ENCODE assay signal across 19 cellular contexts in genomic region chr5:14191325-14191724, GRCh38. TPM values are rescaled to one million over a fixed set of nuclear protein-coding genes. Genes with fewer than 3 reads are reported as not detected.
DNase-seq lines count a peak whose midpoint lies in the region; ATAC-seq and TF ChIP-seq lines count a peak whose summit lies in the region.
"Had no signal": no experiment of that assay in that cellular context is flagged by ENCODE, and none has a peak within 500 bp of the region (broad histone marks: within the 10 kb centered on the region; RNA-seq: fewer than 3 reads in every experiment).

No MANE protein-coding gene starts in this region.

- H3K23ac ChIP-seq in trophoblast cell (ENCODE audit: low read length), result no peak overlapping the region

- no peak overlapping the region for H2BK12ac ChIP-seq in trophoblast cell (ENCODE audit: low read length)

- H3K14ac ChIP-seq in trophoblast cell (ENCODE audit: low read length), result no peak overlapping the region

- H2BK120ac ChIP-seq in trophoblast cell (ENCODE audit: insufficient read depth, low read length, poor library complexity), result no peak overlapping the region

- ATAC-seq in heart left ventricle (no peak), Right ventricle myocardium inferior (no peak), HG03378 (IDR thresholded peaks at IDR 0.05; ENCODE audit: unreplicated experiment) (no peak), GM21381 (IDR thresholded peaks at IDR 0.05; ENCODE audit: unreplicated experiment) (no peak)
- ATAC-seq: activated T-helper 17 cell treated with anti-CD3 and anti-CD28 coated beads, Interleukin-2, amount 50 U/mL, for 72 hours had no signal

- intact Hi-C loops in heart left ventricle (cut with DNase I) (loop anchor here in 2 of 10 donors (10.0 kb wide), 1 partner anchor 47 kb away; the partner anchor contains the start of gene TRIO (in 2 of the 2)), Right ventricle myocardium inferior (cut with DNase I) (no loop called here)
- intact Hi-C loops in activated CD4-positive, alpha-beta T cell treated with anti-CD3 and anti-CD28 coated beads, Interleukin-2, amount 10 ng/mL, durations not matched to agents 24 days and 14 days (cut with micrococcal nuclease), result no loop called here

- H3K27ac ChIP-seq in heart left ventricle (peak overlapping the region in 7 of 12 donors; percentile 46 to 90 (median 63)), trophoblast cell (ENCODE audit: low read depth, low read length) (no peak overlapping the region)

- H3K79me1 ChIP-seq in trophoblast cell (ENCODE audit: low read length), result no peaks in the 10 kb centered on the region

- H3K27me3 ChIP-seq in heart left ventricle (no peaks in the 10 kb centered on the region), trophoblast cell (ENCODE audit: insufficient read depth, low read length) (no peaks in the 10 kb centered on the region)
- H3K27me3 ChIP-seq: colonic mucosa, suprapubic skin had no signal

- TF ChIP-seq POLR2A in heart left ventricle (IDR thresholded peaks at IDR 0.05), result no peak

- H3K9ac ChIP-seq in trophoblast cell (ENCODE audit: low read length), result no peak overlapping the region

- TF ChIP-seq CTCF in heart left ventricle (IDR thresholded peaks at IDR 0.05) (no peak), chondrocyte (IDR thresholded peaks at IDR 0.05) (no peak), GM20000 (IDR thresholded peaks at IDR 0.05; ENCODE audit: extremely low read depth, missing control alignments) (no peak)

- no peaks in the 10 kb centered on the region for H3K9me3 Mint-ChIP-seq in chondrocyte (ENCODE audit: low read depth)
- no peaks in the 10 kb centered on the region for H3K9me3 Mint-ChIP-seq in activated CD4-positive, alpha-beta T cell treated with anti-CD3 and anti-CD28 coated beads, Interleukin-2, amount 10 ng/mL, durations not matched to agents 24 days and 14 days
- H3K9me3 Mint-ChIP-seq: activated T-helper 17 cell treated with anti-CD3 and anti-CD28 coated beads, Interleukin-2, amount 50 U/mL, for 72 hours; CD4-positive, alpha-beta memory T cell had no signal

- no peak overlapping the region for H4K91ac ChIP-seq in trophoblast cell (ENCODE audit: low read depth, low read length)

- no peak overlapping the region for H3K4me3 Mint-ChIP-seq in chondrocyte (ENCODE audit: unreplicated experiment)
- H3K4me3 Mint-ChIP-seq in activated CD4-positive, alpha-beta T cell treated with anti-CD3 and anti-CD28 coated beads, Interleukin-2, amount 10 ng/mL, durations not matched to agents 24 days and 14 days, result no peak overlapping the region
- H3K4me3 Mint-ChIP-seq: activated T-helper 17 cell treated with anti-CD3 and anti-CD28 coated beads, Interleukin-2, amount 50 U/mL, for 72 hours; CD4-positive, alpha-beta memory T cell had no signal

- no peak overlapping the region for H2AK5ac ChIP-seq in trophoblast cell (ENCODE audit: low read length)

- peak overlapping the region; percentile 81 for H3K4ac ChIP-seq in trophoblast cell (ENCODE audit: low read depth, low read length)

- H3K4me1 Mint-ChIP-seq in chondrocyte (ENCODE audit: low read depth), result peaks cover 92% of the 10 kb centered on the region
- no peaks in the 10 kb centered on the region for H3K4me1 Mint-ChIP-seq in activated CD4-positive, alpha-beta T cell treated with anti-CD3 and anti-CD28 coated beads, Interleukin-2, amount 10 ng/mL, durations not matched to agents 24 days and 14 days
- H3K4me1 Mint-ChIP-seq: activated T-helper 17 cell treated with anti-CD3 and anti-CD28 coated beads, Interleukin-2, amount 50 U/mL, for 72 hours; CD4-positive, alpha-beta memory T cell had no signal

- H3K9me3 ChIP-seq in heart left ventricle, result no peaks in the 10 kb centered on the region
- H3K9me3 ChIP-seq in trophoblast cell (ENCODE audit: insufficient read depth, low read depth, low read length), result no peaks in the 10 kb centered on the region
- H3K9me3 ChIP-seq: colonic mucosa, suprapubic skin had no signal

- DNase-seq in heart left ventricle (no peak), Right ventricle myocardium inferior (ENCODE audit: missing footprints) (no peak), chondrocyte (ENCODE audit: low spot score) (no peak), trophoblast cell (peak in 1 of 2 donors; percentile 72), GM20000 (ENCODE audit: low spot score) (no peak)
- DNase-seq in activated CD4-positive, alpha-beta T cell treated with anti-CD3 and anti-CD28 coated beads, Interleukin-2, amount 10 ng/mL, durations not matched to agents 24 days and 14 days, result no peak
- DNase-seq: ACHN; amniotic stem cell; CD4-positive, alpha-beta memory T cell; colonic mucosa; erythroblast; GOT3; NCI-H187 treated with DMSO at 0.1 percent for 48 hours; NCI-H510A; posterior cingulate gyrus had no signal

- no peak overlapping the region for H4K12ac ChIP-seq in trophoblast cell (ENCODE audit: low read depth, low read length)

- no peak overlapping the region for H2BK5ac ChIP-seq in trophoblast cell (ENCODE audit: low read depth, low read length, poor library complexity)

- H3K4me3 ChIP-seq in heart left ventricle (no peak overlapping the region), trophoblast cell (ENCODE audit: low read depth, low read length) (no peak overlapping the region)
- H3K4me3 ChIP-seq: colonic mucosa, suprapubic skin had no signal

- peak overlapping the region; percentile 96 for H3K27ac Mint-ChIP-seq in chondrocyte (ENCODE audit: unreplicated experiment)
- no peak overlapping the region for H3K27ac Mint-ChIP-seq in activated CD4-positive, alpha-beta T cell treated with anti-CD3 and anti-CD28 coated beads, Interleukin-2, amount 10 ng/mL, durations not matched to agents 24 days and 14 days
- H3K27ac Mint-ChIP-seq: activated T-helper 17 cell treated with anti-CD3 and anti-CD28 coated beads, Interleukin-2, amount 50 U/mL, for 72 hours; CD4-positive, alpha-beta memory T cell had no signal

- 63 to 77% (median 75%) methylated on average over 3 of the region's 3 CpGs for WGBS in heart left ventricle, 4 donors
- no CpG with 5 or more reads among the region's 3 CpGs for WGBS in trophoblast cell (ENCODE audit: extremely low coverage, insufficient coverage, insufficient read length)

- H4K8ac ChIP-seq in trophoblast cell (ENCODE audit: low read depth, low read length), result no peak overlapping the region

- peaks cover 13% of the 10 kb centered on the region for H3K79me2 ChIP-seq in trophoblast cell (ENCODE audit: control insufficient read depth, insufficient read depth, low read length, poor library complexity)

- H3K4me1 ChIP-seq in heart left ventricle (peaks cover 7 to 76% (median 45%) of the 10 kb centered on the region in 12 donors), trophoblast cell (ENCODE audit: control insufficient read depth in 1 of 2, insufficient read depth in 2 of 2, low read length in 2 of 2) (peaks cover 12 to 14% of the 10 kb centered on the region in 2 experiments)
- H3K4me1 ChIP-seq: colonic mucosa had no signal

- H2AFZ ChIP-seq in trophoblast cell (ENCODE audit: insufficient read depth, low read length, poor library complexity), result no peak overlapping the region

- H3K18ac ChIP-seq in trophoblast cell (ENCODE audit: low read length), result peak overlapping the region; percentile 46

- peaks cover 4% of the 10 kb centered on the region for H3K36me3 Mint-ChIP-seq in chondrocyte (ENCODE audit: low read depth)
- no peaks in the 10 kb centered on the region for H3K36me3 Mint-ChIP-seq in activated CD4-positive, alpha-beta T cell treated with anti-CD3 and anti-CD28 coated beads, Interleukin-2, amount 10 ng/mL, durations not matched to agents 24 days and 14 days (ENCODE audit: low read depth)
- H3K36me3 Mint-ChIP-seq: CD4-positive, alpha-beta memory T cell had no signal

- H3K4me2 ChIP-seq in trophoblast cell (ENCODE audit: low read length), result no peak overlapping the region

- H3K36me3 ChIP-seq in heart left ventricle (no peaks in the 10 kb centered on the region), trophoblast cell (ENCODE audit: control insufficient read depth in 1 of 2, insufficient read depth in 2 of 2, low read length in 2 of 2) (no peaks in the 10 kb centered on the region)
- H3K36me3 ChIP-seq: colonic mucosa, suprapubic skin had no signal

- no peaks in the 10 kb centered on the region for H3K27me3 Mint-ChIP-seq in chondrocyte (ENCODE audit: low read depth)
- H3K27me3 Mint-ChIP-seq in activated CD4-positive, alpha-beta T cell treated with anti-CD3 and anti-CD28 coated beads, Interleukin-2, amount 10 ng/mL, durations not matched to agents 24 days and 14 days, result peaks cover 8% of the 10 kb centered on the region

RNA-seq across cellular contexts. Expression of gene TRIO, which starts 48.2 kb away (rescaled TPM):
- total RNA-seq in heart left ventricle, result 10 to 100 TPM; 45.4 to 99.1 (median 63.2) TPM
- polyA plus RNA-seq in heart left ventricle, result 10 to 100 TPM; 35.2 to 50.9 TPM
- total RNA-seq in Right ventricle myocardium inferior, result 56.9 TPM
- 200 to 271 TPM (median 217 TPM) in 3 replicates for total RNA-seq in chondrocyte
- polyA plus RNA-seq in trophoblast cell (2013), result 47.9 and 49.7 TPM in 2 replicates
- 8.7 and 14.0 TPM in 2 replicates for total RNA-seq in activated CD4-positive, alpha-beta T cell treated with anti-CD3 and anti-CD28 coated beads, Interleukin-2, amount 10 ng/mL, durations not matched to agents 24 days and 14 days
